In genomic region chr12:42144424-42145196, GRCh38 we compare ENCODE assay signal across 8 cellular contexts. TPM values are rescaled to one million over a fixed set of nuclear protein-coding genes. Genes with fewer than 3 reads are reported as not detected.
A peak's percentile ranks its signal among the peaks of the same experiment; 100 is the strongest.
DNase-seq lines count a peak whose midpoint lies in the region; ATAC-seq and TF ChIP-seq lines count a peak whose summit lies in the region.

Gene GXYLT1, minus strand, starts transcription at chr12:42144874. Its CDS starts 228 bp downstream, at chr12:42144646.

- ATAC-seq in HG02852 (IDR thresholded peaks at IDR 0.05; ENCODE audit: unreplicated experiment) (peak; percentile 91), left ventricle myocardium superior (peak; percentile 99), psoas muscle (peak; percentile 95 to 98 (median 97))

- H3K36me3 ChIP-seq in psoas muscle (ENCODE audit: insufficient read depth in 1 of 2, low read depth in 1 of 2) (no peaks in the 10 kb centered on the region), urinary bladder (ENCODE audit: insufficient read depth) (no peaks in the 10 kb centered on the region)

- TF ChIP-seq CTCF in GM13977 (IDR thresholded peaks at IDR 0.05; ENCODE audit: extremely low read depth, insufficient read depth, missing control alignments) (no peak), psoas muscle (IDR thresholded peaks at IDR 0.05) (no peak)

- peaks cover 29% of the 10 kb centered on the region for H3K4me1 Mint-ChIP-seq in T-helper 1 cell treated with Interleukin-12 subunit alpha and Interleukin-12 subunit beta and Interleukin-4 antibody, amounts not matched to agents 30 μg/mL and 1 μg/mL, for 36 hours (ENCODE audit: low read depth)

- H3K27ac Mint-ChIP-seq in T-helper 1 cell treated with Interleukin-12 subunit alpha and Interleukin-12 subunit beta and Interleukin-4 antibody, amounts not matched to agents 30 μg/mL and 1 μg/mL, for 36 hours = peak within 1 kb of the TSS; percentile 88

- H3K4me1 ChIP-seq in psoas muscle (peaks cover 18% of the 10 kb centered on the region), urinary bladder (ENCODE audit: insufficient read depth) (no peaks in the 10 kb centered on the region)

- H3K36me3 Mint-ChIP-seq in T-helper 1 cell treated with Interleukin-12 subunit alpha and Interleukin-12 subunit beta and Interleukin-4 antibody, amounts not matched to agents 30 μg/mL and 1 μg/mL, for 36 hours (ENCODE audit: low read depth) = peaks cover 3% of the 10 kb centered on the region

- WGBS in psoas muscle, 3 donors = 0 to 1% (median 0%) methylated on average over 70 to 104 of the region's 104 CpGs
- WGBS in urinary bladder = under 1% methylated on average over 104 of the region's 104 CpGs

- intact Hi-C loops in left ventricle myocardium superior (cut with micrococcal nuclease) (loop anchor here (10.0 kb wide), 1 partner anchor 90 kb away; the partner anchor contains the start of gene YAF2), psoas muscle (cut with DNase I) (loop anchor here (5.0 kb wide), 1 partner anchor 93 kb away; the partner anchor contains the start of gene YAF2 (in 2 of the 2))

- peak within 1 kb of the TSS; percentile 97 for H3K4me3 Mint-ChIP-seq in T-helper 1 cell treated with Interleukin-12 subunit alpha and Interleukin-12 subunit beta and Interleukin-4 antibody, amounts not matched to agents 30 μg/mL and 1 μg/mL, for 36 hours

- H3K9me3 ChIP-seq in psoas muscle = no peaks in the 10 kb centered on the region

- peaks cover 15% of the 10 kb centered on the region for H3K27me3 Mint-ChIP-seq in T-helper 1 cell treated with Interleukin-12 subunit alpha and Interleukin-12 subunit beta and Interleukin-4 antibody, amounts not matched to agents 30 μg/mL and 1 μg/mL, for 36 hours (ENCODE audit: low read depth)

- in situ Hi-C loops in GM13977 (cut with MboI; ENCODE audit: low pct_unique_long_range_greater_than_20kb, low sequenced_read_pairs, unreplicated experiment) = loop anchor here (25.0 kb wide), 1 partner anchor 193 kb away; the partner anchor contains the start of genes PPHLN1 and ZCRB1

- H3K27ac ChIP-seq in angular gyrus (ENCODE audit: low read depth, low read length) (peak within 1 kb of the TSS; percentile 84), psoas muscle (peak within 1 kb of the TSS; percentile 85), urinary bladder (ENCODE audit: low read depth) (peak within 1 kb of the TSS; percentile 75)

- peak; percentile 96 for DNase-seq in GM13977 (ENCODE audit: low spot score)
- DNase-seq in NCI-H146 (lab: John Stamatoyannopoulos, UW) = peak; percentile 98
- peak; percentile 96 for DNase-seq in left ventricle myocardium superior
- peak; percentile 94 to 97 for DNase-seq in psoas muscle

- no peaks in the 10 kb centered on the region for H3K27me3 ChIP-seq in psoas muscle (ENCODE audit: insufficient read depth in 3 of 3, low read length in 2 of 3)

- H3K4me3 ChIP-seq in psoas muscle (peak within 1 kb of the TSS; percentile 73), urinary bladder (ENCODE audit: low read depth, low read length) (peak within 1 kb of the TSS; percentile 90)

- H3K9me3 Mint-ChIP-seq in T-helper 1 cell treated with Interleukin-12 subunit alpha and Interleukin-12 subunit beta and Interleukin-4 antibody, amounts not matched to agents 30 μg/mL and 1 μg/mL, for 36 hours = no peaks in the 10 kb centered on the region

RNA-seq across cellular contexts. Expression of gene GXYLT1, which starts in this region (rescaled TPM):
- 4.8 TPM for total RNA-seq in left ventricle myocardium superior
- total RNA-seq in psoas muscle = 1 to 10 TPM; 4.3 to 6.3 (median 5.1) TPM
- 1 to 10 TPM; 1.3 to 2.9 (median 2.7) TPM for polyA plus RNA-seq in psoas muscle
- total RNA-seq in urinary bladder = 39.2 TPM
- 3.6 TPM for polyA plus RNA-seq in urinary bladder

Comparison
In these comparisons a context has a peak if more than half of its experiments do, and no peak if none do; other contexts are left out.
1. Peak in every context shown above with its lines: DNase-seq, ATAC-seq, H3K4me3 ChIP-seq and H3K27ac ChIP-seq.